In genomic region chr17:50372708-50373556, GRCh38 we compare ENCODE assay signal across 8 cellular contexts. TPM values are rescaled to one million over a fixed set of nuclear protein-coding genes. Genes with fewer than 3 reads are reported as not detected.
DNase-seq lines count a peak whose midpoint lies in the region; TF ChIP-seq lines count a peak whose summit lies in the region.

Gene EME1, plus strand, starts transcription at chr17:50373229. Its CDS starts 1,980 bp downstream, at chr17:50375209.
Gene MRPL27, minus strand, starts transcription at chr17:50373184. Its CDS starts 14 bp downstream, at chr17:50373170.

- H3K4me3 Mint-ChIP-seq in neural progenitor cell: peak within 1 kb of the TSS; percentile 99

- H3F3A ChIP-seq in Loucy (ENCODE audit: low read depth): no peaks in the 10 kb centered on the region
- H3F3A ChIP-seq in neural progenitor cell (ENCODE audit: low read depth): peaks cover 4% of the 10 kb centered on the region

- H3K9me3 Mint-ChIP-seq in neural progenitor cell: no peaks in the 10 kb centered on the region

- no peaks in the 10 kb centered on the region for H3K9me2 ChIP-seq in Loucy (replicated peaks; ENCODE audit: low read depth, low read length)

- peak within 1 kb of the TSS; percentile 87 for H3K4me3 ChIP-seq in Loucy (ENCODE audit: low read length, poor library complexity, severe bottlenecking)
- H3K4me3 ChIP-seq in foreskin fibroblast (ENCODE audit: low read depth in 1 of 2, low read length in 2 of 2): peak within 1 kb of the TSS; percentile 94 to 96
- H3K4me3 ChIP-seq in neural progenitor cell: peak within 1 kb of the TSS; percentile 85
- H3K4me3 ChIP-seq in stomach smooth muscle (ENCODE audit: low read length in 2 of 2): peak within 1 kb of the TSS; percentile 99 to 100

- H3K27ac ChIP-seq in neural progenitor cell (no peak within 1 kb of the TSS), stomach smooth muscle (ENCODE audit: low read length) (peak within 1 kb of the TSS; percentile 91)

- H4K20me1 ChIP-seq in Loucy (ENCODE audit: insufficient read depth, low read length, poor library complexity, severe bottlenecking) (no peaks in the 10 kb centered on the region), neural progenitor cell (ENCODE audit: low read depth) (no peaks in the 10 kb centered on the region)

- H3K9me3 ChIP-seq in Loucy (ENCODE audit: insufficient read depth, low read depth, low read length): no peaks in the 10 kb centered on the region
- no peaks in the 10 kb centered on the region for H3K9me3 ChIP-seq in neural progenitor cell (ENCODE audit: low read depth)
- H3K9me3 ChIP-seq in stomach smooth muscle (ENCODE audit: control insufficient read depth in 2 of 2, low read length in 2 of 2): no peaks in the 10 kb centered on the region

- H3K27me3 Mint-ChIP-seq in neural progenitor cell (ENCODE audit: insufficient read depth, low read depth): peaks cover 4% of the 10 kb centered on the region

- TF ChIP-seq CTCF in Loucy (conservative IDR thresholded peaks at IDR 0.05; ENCODE audit: low read length): no peak
- no peak for TF ChIP-seq CTCF in foreskin fibroblast (IDR thresholded peaks at IDR 0.05; ENCODE audit: low read depth, low read length)
- TF ChIP-seq CTCF in neural progenitor cell (IDR thresholded peaks at IDR 0.05): no peak

- peak within 1 kb of the TSS; percentile 96 for H3K27ac Mint-ChIP-seq in neural progenitor cell

- H3K4me1 Mint-ChIP-seq in neural progenitor cell: peaks cover 17% of the 10 kb centered on the region

- H3K4me2 ChIP-seq in Loucy (ENCODE audit: low read depth, low read length, poor library complexity, severe bottlenecking) (peak within 1 kb of the TSS; percentile 87), neural progenitor cell (peak within 1 kb of the TSS; percentile 97)

- H3K79me2 ChIP-seq in Loucy (ENCODE audit: insufficient read depth, low read length) (peaks cover 52% of the 10 kb centered on the region), neural progenitor cell (ENCODE audit: low read depth) (peaks cover 29% of the 10 kb centered on the region)

- H3K4me1 ChIP-seq in Loucy (ENCODE audit: insufficient read depth, low read length, poor library complexity, severe bottlenecking): peaks cover 30% of the 10 kb centered on the region
- peaks cover 6% of the 10 kb centered on the region for H3K4me1 ChIP-seq in neural progenitor cell
- H3K4me1 ChIP-seq in stomach smooth muscle (ENCODE audit: control insufficient read depth, insufficient read depth, low read length): peaks cover 21% of the 10 kb centered on the region

- H3K27me3 ChIP-seq in Loucy (ENCODE audit: insufficient read depth, low read length, poor library complexity, severe bottlenecking) (no peaks in the 10 kb centered on the region), neural progenitor cell (no peaks in the 10 kb centered on the region), stomach smooth muscle (ENCODE audit: control insufficient read depth in 1 of 2, insufficient read depth in 2 of 2, low read length in 2 of 2) (no peaks in the 10 kb centered on the region)

- H2AFZ ChIP-seq in Loucy (ENCODE audit: low read length) (peak within 1 kb of the TSS; percentile 98), neural progenitor cell (replicated peaks) (peak within 1 kb of the TSS; percentile 88)

- H3K9ac ChIP-seq in Loucy (ENCODE audit: low read depth, low read length, poor library complexity, severe bottlenecking) (peak within 1 kb of the TSS; percentile 96), neural progenitor cell (peak within 1 kb of the TSS; percentile 68), stomach smooth muscle (ENCODE audit: low read length in 2 of 2) (peak within 1 kb of the TSS; percentile 96 to 99)

- H3K36me3 ChIP-seq in Loucy (ENCODE audit: insufficient read depth, low read length) (peaks cover 27% of the 10 kb centered on the region), neural progenitor cell (peaks cover 7% of the 10 kb centered on the region), stomach smooth muscle (ENCODE audit: control insufficient read depth in 2 of 2, insufficient read depth in 2 of 2, low read length in 2 of 2) (peaks cover 14 to 23% of the 10 kb centered on the region in 2 donors)

- DNase-seq in Daoy (ENCODE audit: low read depth) (peak; percentile 85), GOT3 (lab: John Stamatoyannopoulos, UW) (peak; percentile 84), SHP77 (lab: John Stamatoyannopoulos, UW) (peak; percentile 92 to 94), foreskin fibroblast (peak; percentile 73 to 89), neural progenitor cell (ENCODE audit: low spot score) (peak; percentile 87)
- DNase-seq in activated effector memory CD4-positive, alpha-beta T cell treated with Interleukin-2 at 50 U/mL for 16 hours: peak; percentile 81

- peaks cover 19% of the 10 kb centered on the region for H3K36me3 Mint-ChIP-seq in neural progenitor cell

RNA-seq across cellular contexts. Expression of gene EME1, which starts in this region (rescaled TPM):
- 9.2 and 15.4 TPM in 2 replicates for total RNA-seq in Daoy (2014; rRNA removed; shearing (Covaris generic))
- 26.6 and 31.3 TPM in 2 replicates for total RNA-seq in neural progenitor cell (ENCODE audit: low replicate concordance)

RNA-seq across cellular contexts. Expression of gene MRPL27, which starts in this region (rescaled TPM):
- total RNA-seq in Daoy (2014; rRNA removed; shearing (Covaris generic)): 81.0 and 97.9 TPM in 2 replicates
- total RNA-seq in neural progenitor cell (ENCODE audit: low replicate concordance): 39.1 and 50.4 TPM in 2 replicates
